8 cellular contexts compared by ENCODE assay signal in genomic region chr3:44477312-44478030, GRCh38. TPM values are rescaled to one million over a fixed set of nuclear protein-coding genes. Genes with fewer than 3 reads are reported as not detected.
DNase-seq lines count a peak whose midpoint lies in the region; ATAC-seq and TF ChIP-seq lines count a peak whose summit lies in the region.

Gene ZNF445 (minus strand): TSS chr3:44477670. CDS start chr3:44455549, 22,121 bp downstream.

- H3K4me1 ChIP-seq in NT2/D1 (ENCODE audit: insufficient read depth, insufficient read length) (no peaks in the 10 kb centered on the region), endodermal cell (ENCODE audit: control insufficient read depth, insufficient read depth, low read length) (no peaks in the 10 kb centered on the region)

- H3K9ac ChIP-seq in NT2/D1 (ENCODE audit: insufficient read length, low read depth) (peak within 1 kb of the TSS; percentile 71), endodermal cell (ENCODE audit: extremely low read depth, low read length, poor library complexity, severe bottlenecking) (peak within 1 kb of the TSS; percentile 41)

- H3K4me1 Mint-ChIP-seq in CD14-positive monocyte (peaks cover 28% of the 10 kb centered on the region), endodermal cell (peaks cover 32% of the 10 kb centered on the region), mesothelial cell of epicardium (peaks cover 34% of the 10 kb centered on the region)
- peaks cover 22% of the 10 kb centered on the region for H3K4me1 Mint-ChIP-seq in activated CD8-positive, alpha-beta memory T cell treated with anti-CD3 and anti-CD28 coated beads, Interleukin-2, amount 10 ng/mL, durations not matched to agents 7 days and 5 days

- no peaks in the 10 kb centered on the region for H3K27me3 ChIP-seq in NT2/D1 (ENCODE audit: insufficient read depth, insufficient read length)
- H3K27me3 ChIP-seq in endodermal cell (ENCODE audit: control insufficient read depth, insufficient read depth, low read length, poor library complexity, severe bottlenecking) = no peaks in the 10 kb centered on the region

- no peak within 1 kb of the TSS for H3K27ac ChIP-seq in endodermal cell (ENCODE audit: low read depth, low read length)

- peak within 1 kb of the TSS; percentile 62 for H3K4me3 ChIP-seq in NT2/D1 (ENCODE audit: insufficient read length, low read depth)
- peak within 1 kb of the TSS; percentile 91 for H3K4me3 ChIP-seq in endodermal cell (ENCODE audit: low read length)

- CTCF ChIA-PET in activated CD8-positive, alpha-beta memory T cell treated with anti-CD3 and anti-CD28 coated beads, Interleukin-2, amount 10 ng/mL, durations not matched to agents 7 days and 5 days (lab: Charles Lee) = interaction anchor here (1.0 kb wide), 2 partner anchors 10 to 139 kb away, joined by 3 to 4 read pairs; partner anchors contain the start of gene TCAIM

- DNase-seq in CD14-positive monocyte (ENCODE audit: low spot score) (peak; percentile 74), HK-2 (ENCODE audit: unreplicated experiment) (peak; percentile 76), NT2/D1 (ENCODE audit: low read depth, low spot score) (peak; percentile 66), endodermal cell (peak; percentile 92), mesothelial cell of epicardium (ENCODE audit: low spot score in 2 of 2, unreplicated experiment in 2 of 2) (peak; percentile 76 to 86)
- peak; percentile 81 for DNase-seq in activated CD8-positive, alpha-beta memory T cell treated with anti-CD3 and anti-CD28 coated beads, Interleukin-2, amount 10 ng/mL, durations not matched to agents 7 days and 5 days
- DNase-seq in stimulated activated CD8-positive, alpha-beta memory T cell treated with anti-CD3 and anti-CD28 coated beads, Interleukin-15, amount 100 ng/mL, for 24 hours (ENCODE audit: low read depth) = peak; percentile 52

- H3K36me3 Mint-ChIP-seq in CD14-positive monocyte (peaks cover 3% of the 10 kb centered on the region in 2 donors), endodermal cell (ENCODE audit: low read depth) (no peaks in the 10 kb centered on the region), mesothelial cell of epicardium (no peaks in the 10 kb centered on the region)
- H3K36me3 Mint-ChIP-seq in activated CD8-positive, alpha-beta memory T cell treated with anti-CD3 and anti-CD28 coated beads, Interleukin-2, amount 10 ng/mL, durations not matched to agents 7 days and 5 days = peaks cover 5% of the 10 kb centered on the region

- intact Hi-C loops in CD14-positive monocyte (cut with micrococcal nuclease) = loop anchor here (5.0 kb wide), 2 partner anchors 35 kb away; no protein-coding TSS in a partner anchor

- peak within 1 kb of the TSS; percentile 47 to 87 (median 77) for H3K27ac Mint-ChIP-seq in CD14-positive monocyte
- peak within 1 kb of the TSS; percentile 83 for H3K27ac Mint-ChIP-seq in activated CD8-positive, alpha-beta memory T cell treated with anti-CD3 and anti-CD28 coated beads, Interleukin-2, amount 10 ng/mL, durations not matched to agents 7 days and 5 days
- peak within 1 kb of the TSS; percentile 82 for H3K27ac Mint-ChIP-seq in endodermal cell
- H3K27ac Mint-ChIP-seq in mesothelial cell of epicardium = peak within 1 kb of the TSS; percentile 97

- ATAC-seq in GM19395 (IDR thresholded peaks at IDR 0.05; ENCODE audit: unreplicated experiment) = peak; percentile 86
- peak; percentile 93 for ATAC-seq in activated CD8-positive, alpha-beta memory T cell treated with anti-CD3 and anti-CD28 coated beads, Interleukin-2, amount 10 ng/mL, durations not matched to agents 7 days and 5 days

- 1 to 11% methylated on average over 12 to 69 of the region's 69 CpGs for WGBS in endodermal cell (ENCODE audit: insufficient coverage in 1 of 2, insufficient read length in 1 of 2), 2 experiments

- H3K36me3 ChIP-seq in NT2/D1 (ENCODE audit: insufficient read depth, insufficient read length, low read length) (no peaks in the 10 kb centered on the region), endodermal cell (ENCODE audit: control insufficient read depth, insufficient read depth, low read length) (no peaks in the 10 kb centered on the region)

- no peaks in the 10 kb centered on the region for H3K9me3 ChIP-seq in NT2/D1 (ENCODE audit: insufficient read depth, low read length)
- no peaks in the 10 kb centered on the region for H3K9me3 ChIP-seq in endodermal cell (ENCODE audit: control insufficient read depth, low read length)

- peak within 1 kb of the TSS; percentile 92 to 97 for H3K4me3 Mint-ChIP-seq in CD14-positive monocyte
- H3K4me3 Mint-ChIP-seq in activated CD8-positive, alpha-beta memory T cell treated with anti-CD3 and anti-CD28 coated beads, Interleukin-2, amount 10 ng/mL, durations not matched to agents 7 days and 5 days = peak within 1 kb of the TSS; percentile 78
- H3K4me3 Mint-ChIP-seq in endodermal cell = peak within 1 kb of the TSS; percentile 78
- peak within 1 kb of the TSS; percentile 97 for H3K4me3 Mint-ChIP-seq in mesothelial cell of epicardium

- peaks cover 1 to 4% (median 2%) of the 10 kb centered on the region in 3 donors for H3K27me3 Mint-ChIP-seq in CD14-positive monocyte (ENCODE audit: low read depth in 3 of 3)
- no peaks in the 10 kb centered on the region for H3K27me3 Mint-ChIP-seq in activated CD8-positive, alpha-beta memory T cell treated with anti-CD3 and anti-CD28 coated beads, Interleukin-2, amount 10 ng/mL, durations not matched to agents 7 days and 5 days
- H3K27me3 Mint-ChIP-seq in endodermal cell (ENCODE audit: insufficient read depth) = no peaks in the 10 kb centered on the region
- H3K27me3 Mint-ChIP-seq in mesothelial cell of epicardium (ENCODE audit: low read depth) = no peaks in the 10 kb centered on the region

- no peak for TF ChIP-seq CTCF in CD14-positive monocyte (IDR thresholded peaks at IDR 0.05)
- TF ChIP-seq CTCF in endodermal cell (conservative IDR thresholded peaks at IDR 0.05) = no peak
- no peak for TF ChIP-seq CTCF in mesothelial cell of epicardium (IDR thresholded peaks at IDR 0.05; ENCODE audit: unreplicated experiment)

- peaks cover 0 to 5% (median 0%) of the 10 kb centered on the region in 7 donors for H3K9me3 Mint-ChIP-seq in CD14-positive monocyte
- no peaks in the 10 kb centered on the region for H3K9me3 Mint-ChIP-seq in activated CD8-positive, alpha-beta memory T cell treated with anti-CD3 and anti-CD28 coated beads, Interleukin-2, amount 10 ng/mL, durations not matched to agents 7 days and 5 days (ENCODE audit: low read depth)
- no peaks in the 10 kb centered on the region for H3K9me3 Mint-ChIP-seq in endodermal cell
- H3K9me3 Mint-ChIP-seq in mesothelial cell of epicardium = no peaks in the 10 kb centered on the region

RNA-seq across cellular contexts. Expression of gene ZNF445, which starts in this region (rescaled TPM):
- 1 to 10 TPM in 1 of 2 donors, under 1 TPM in 1; 0.41 to 1.1 TPM for polyA plus RNA-seq in CD14-positive monocyte
- 10 to 100 TPM; 17.9 to 24.0 TPM for total RNA-seq in activated CD8-positive, alpha-beta memory T cell treated with anti-CD3 and anti-CD28 coated beads, Interleukin-2, amount 10 ng/mL, durations not matched to agents 7 days and 5 days
- total RNA-seq in endodermal cell = 10 to 100 TPM; 35.4 to 56.9 TPM
- 17.5 TPM for polyA plus RNA-seq in endodermal cell (2013, experiment 1 of 2)
- polyA plus RNA-seq in endodermal cell (2013, experiment 2 of 2) = 15.1 TPM
- total RNA-seq in mesothelial cell of epicardium = 51.7 to 54.1 TPM (median 52.6 TPM) in 3 replicates
